10 cellular contexts compared by ENCODE assay signal in genomic region chr22:38239101-38239761, GRCh38. TPM values are rescaled to one million over a fixed set of nuclear protein-coding genes. Genes with fewer than 3 reads are reported as not detected.
DNase-seq lines count a peak whose midpoint lies in the region; ATAC-seq lines count a peak whose summit lies in the region.
"Had no signal": no experiment of that assay in that cellular context is flagged by ENCODE, and none has a peak within 500 bp of the region (broad histone marks: within the 10 kb centered on the region; RNA-seq: fewer than 3 reads in every experiment).

No MANE protein-coding gene starts in this region.

- H3K27ac ChIP-seq in skin epidermis = peak overlapping the region in 19 of 21 experiments; percentile 28 to 81 (median 51)

- no peak for ATAC-seq in HG03196 (IDR thresholded peaks at IDR 0.05; ENCODE audit: unreplicated experiment)

- peak; percentile 80 for DNase-seq in H4 (ENCODE audit: low spot score)
- DNase-seq in astrocyte of the hippocampus (ENCODE audit: low read depth, low spot score) = peak; percentile 91
- peak; percentile 77 to 91 for DNase-seq in hippocampal formation (lab: John Stamatoyannopoulos, UW)
- no peak for DNase-seq in effector CD4-positive, alpha-beta T cell
- DNase-seq in HuH-7 (ENCODE audit: low spot score) = no peak
- no peak for DNase-seq in HPDE6-E6E7 (ENCODE audit: extremely low spot score)
- DNase-seq: activated naive CD8-positive, alpha-beta T cell treated with anti-CD3 and anti-CD28 coated beads, Interleukin-2, amount 10 ng/mL, durations not matched to agents 7 days and 5 days; NCI-H510A had no signal

- no peak overlapping the region for H3K4me3 ChIP-seq in skin epidermis

RNA-seq across cellular contexts. Expression of gene TMEM184B, which starts 33.6 kb away (rescaled TPM):
- total RNA-seq in H4 (2014; rRNA removed; shearing (Covaris generic)) = 46.6 and 62.1 TPM in 2 replicates

RNA-seq across cellular contexts. Expression of gene MAFF, which starts 37.4 kb away (rescaled TPM):
- total RNA-seq in H4 (2014; rRNA removed; shearing (Covaris generic)) = 3.9 and 7.4 TPM in 2 replicates

RNA-seq across cellular contexts. Expression of gene PLA2G6, which starts 57.6 kb away (rescaled TPM):
- 2.5 and 12.2 TPM in 2 replicates for total RNA-seq in H4 (2014; rRNA removed; shearing (Covaris generic))

Comparison
In these comparisons a context has a peak if more than half of its experiments do, and no peak if none do; other contexts are left out.
1. DNase-seq: peak in H4 (single experiment), astrocyte of the hippocampus (single experiment) and hippocampal formation (2 of 2); none in effector CD4-positive, alpha-beta T cell (single experiment), HuH-7 (single experiment) and HPDE6-E6E7 (single experiment).